In the genomic region with DNA sequence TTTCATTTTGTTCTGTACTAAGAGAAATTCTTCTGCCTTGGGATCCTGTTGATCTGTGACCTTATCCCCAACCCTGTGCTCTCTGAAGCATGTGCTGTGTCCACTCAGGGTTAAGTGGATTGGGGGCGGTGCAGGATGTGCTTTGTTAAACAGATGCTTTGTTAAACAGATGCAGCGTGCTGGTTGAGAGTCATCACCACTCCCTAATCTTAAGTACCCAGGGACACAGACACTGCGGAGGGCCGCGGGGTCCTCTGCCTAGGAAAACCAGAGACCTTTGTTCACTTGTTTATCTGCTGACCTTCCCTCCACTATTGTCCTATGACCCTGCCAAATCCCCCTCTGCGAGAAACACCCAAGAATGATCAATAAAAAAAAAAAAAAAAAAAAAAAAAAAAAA, we compare ENCODE assay signal across 5 cellular contexts. TPM values are rescaled to one million over a fixed set of nuclear protein-coding genes. Genes with fewer than 3 reads are reported as not detected.
"Had no signal": no experiment of that assay in that cellular context is flagged by ENCODE, and none has a peak within 500 bp of the region (broad histone marks: within the 10 kb centered on the region; RNA-seq: fewer than 3 reads in every experiment).

No MANE protein-coding gene starts in this region.

RNA-seq across cellular contexts. Expression of a gene that starts 22.7 kb away (rescaled TPM):
- total RNA-seq: HepG2, HT-29, HT1080, IMR-90 had no signal
- polyA plus RNA-seq: HepG2, IgD-negative memory B cell, IMR-90 had no signal
